Comparison of ENCODE assay signal across 25 cellular contexts in genomic region chr3:194988495-194989165, GRCh38.
DNase-seq lines count a peak whose midpoint lies in the region; ATAC-seq, FAIRE-seq and TF ChIP-seq lines count a peak whose summit lies in the region.
"Had no signal": no experiment of that assay in that cellular context is flagged by ENCODE, and none has a peak within 500 bp of the region (broad histone marks: within the 10 kb centered on the region; RNA-seq: fewer than 3 reads in every experiment).

No MANE protein-coding gene starts in this region.

- H4K20me1 ChIP-seq in PC-3 (ENCODE audit: low read length) (no peaks in the 10 kb centered on the region), endothelial cell of umbilical vein (replicated peaks; ENCODE audit: control insufficient read depth, extremely low read depth, insufficient read depth, low read length) (no peaks in the 10 kb centered on the region)

- H3K4me2 ChIP-seq in PC-3 (ENCODE audit: low read length), result peak overlapping the region; percentile 22
- no peak overlapping the region for H3K4me2 ChIP-seq in endothelial cell of umbilical vein (ENCODE audit: insufficient read depth, low read length)
- H3K4me2 ChIP-seq: SK-N-SH had no signal

- no peaks in the 10 kb centered on the region for H3K79me2 ChIP-seq in PC-3 (ENCODE audit: low read length)
- H3K79me2 ChIP-seq in endothelial cell of umbilical vein (ENCODE audit: control insufficient read depth, insufficient read depth, low read length), result no peaks in the 10 kb centered on the region

- H3K27me3 ChIP-seq in PC-3 (ENCODE audit: low read length) (no peaks in the 10 kb centered on the region), endothelial cell of umbilical vein (ENCODE audit: control insufficient read depth in 2 of 2, insufficient read depth in 2 of 2, low read length in 2 of 2) (no peaks in the 10 kb centered on the region), suprapubic skin (no peaks in the 10 kb centered on the region)

- no peaks in the 10 kb centered on the region for H3K9me2 ChIP-seq in PC-3 (replicated peaks; ENCODE audit: low read length)
- H3K9me2 ChIP-seq: SK-N-SH had no signal

- BruUV-seq in PC-3 (replicated peaks; lab: Mats Ljungman, UMichigan) (no TSS peak), endothelial cell of umbilical vein (replicated peaks; lab: Mats Ljungman, UMichigan) (no TSS peak)

- dilution Hi-C loops in endothelial cell of umbilical vein (cut with MboI; ENCODE audit: extremely low pct_ligation_motif_present, low sequenced_read_pairs), result no loop called here

- DNase-seq in HT-29 (ENCODE audit: low spot score), result peak; percentile 20
- DNase-seq in PC-3, result peak; percentile 93
- DNase-seq in endothelial cell of umbilical vein (ENCODE audit: low read depth, low spot score), result no peak
- peak; percentile 20 to 34 for DNase-seq in suprapubic skin (ENCODE audit: low spot score in 2 of 2)
- DNase-seq in GDM1 (lab: John Stamatoyannopoulos, UW), result no peak
- no peak for DNase-seq in kidney
- no peak for DNase-seq in stimulated activated naive CD8-positive, alpha-beta T cell treated with anti-CD3 and anti-CD28 coated beads, Interleukin-15, Interleukin-2, amounts not matched to agents 100 U/mL and 50 U/mL, for 24 hours
- DNase-seq: CD4-positive, alpha-beta T cell; COR-L47; DMS 273 treated with DMSO at 0.1 percent for 48 hours; DND-41; GOT3; HCEC 1CT; NCI-H1092; NCI-H1436; NCI-H187 treated with DMSO at 0.1 percent for 48 hours; NCI-H2107; NCI-H510A treated with DMSO at 0.1 percent for 48 hours; NCI-H748 treated with DMSO at 0.1 percent for 48 hours; SHP77 treated with DMSO at 0.1 percent for 48 hours; SK-N-SH had no signal

- H3K27ac ChIP-seq in PC-3 (ENCODE audit: low read length) (peak overlapping the region; percentile 84), endothelial cell of umbilical vein (ENCODE audit: insufficient read depth, low read depth, low read length) (no peak overlapping the region), suprapubic skin (no peak overlapping the region), kidney (ENCODE audit: low read depth in 2 of 2, low read length in 2 of 2) (no peak overlapping the region)
- H3K27ac ChIP-seq: RWPE1 had no signal

- TF ChIP-seq CTCF in PC-3 (conservative IDR thresholded peaks at IDR 0.05; ENCODE audit: low read depth, low read length), result peak; percentile 55
- no peak for TF ChIP-seq CTCF in endothelial cell of umbilical vein (IDR thresholded peaks at IDR 0.05; ENCODE audit: extremely low read depth in 1 of 2, insufficient read depth in 1 of 2, low read depth in 1 of 2, low read length in 2 of 2)
- no peak for TF ChIP-seq CTCF in suprapubic skin (IDR thresholded peaks at IDR 0.05)
- TF ChIP-seq CTCF in kidney (IDR thresholded peaks at IDR 0.05; ENCODE audit: borderline replicate concordance, extremely low read depth, insufficient read depth), result no peak

- no peaks in the 10 kb centered on the region for H3F3A ChIP-seq in PC-3 (ENCODE audit: low read length, unreplicated experiment)

- WGBS in suprapubic skin, result 88% methylated on average over 8 of the region's 8 CpGs

- TF ChIP-seq POLR2A in endothelial cell of umbilical vein (IDR thresholded peaks at IDR 0.05; ENCODE audit: low read depth, low read length), result no peak
- no peak for TF ChIP-seq POLR2A in suprapubic skin (IDR thresholded peaks at IDR 0.05)

- peak; percentile 60 for ATAC-seq in PC-3
- no peak for ATAC-seq in stimulated activated naive CD8-positive, alpha-beta T cell treated with anti-CD3 and anti-CD28 coated beads, Interleukin-15, Interleukin-2, amounts not matched to agents 100 U/mL and 50 U/mL, for 24 hours

- FAIRE-seq in endothelial cell of umbilical vein (lab: Jason Lieb, UNC) (peak; percentile 38), kidney (lab: Jason Lieb, UNC) (no peak)
- FAIRE-seq: GM12891, GM18507, GM19239 had no signal

- no peak overlapping the region for H2AFZ ChIP-seq in PC-3 (ENCODE audit: low read length)
- no peak overlapping the region for H2AFZ ChIP-seq in endothelial cell of umbilical vein (ENCODE audit: low read depth, low read length)

- H3K4me1 ChIP-seq in PC-3 (ENCODE audit: insufficient read depth, low read length), result peaks cover 43% of the 10 kb centered on the region
- no peaks in the 10 kb centered on the region for H3K4me1 ChIP-seq in endothelial cell of umbilical vein (ENCODE audit: control insufficient read depth, extremely low read depth, insufficient read depth, low read length)
- H3K4me1 ChIP-seq in suprapubic skin, result peaks cover 24% of the 10 kb centered on the region
- no peaks in the 10 kb centered on the region for H3K4me1 ChIP-seq in kidney (ENCODE audit: control insufficient read depth in 1 of 2, insufficient read depth in 1 of 2, low read depth in 1 of 2, low read length in 2 of 2)

- H3K36me3 ChIP-seq in PC-3 (ENCODE audit: low read depth, low read length) (no peaks in the 10 kb centered on the region), endothelial cell of umbilical vein (ENCODE audit: control insufficient read depth in 2 of 2, extremely low read depth in 1 of 2, insufficient read depth in 2 of 2, low read length in 2 of 2) (no peaks in the 10 kb centered on the region), suprapubic skin (no peaks in the 10 kb centered on the region), kidney (ENCODE audit: control insufficient read depth in 1 of 2, insufficient read depth in 2 of 2, low read length in 2 of 2) (no peaks in the 10 kb centered on the region)

- H3K9ac ChIP-seq in PC-3 (ENCODE audit: low read length) (peak overlapping the region; percentile 28), endothelial cell of umbilical vein (replicated peaks; ENCODE audit: extremely low read depth, insufficient read depth, low read length) (no peak overlapping the region), kidney (ENCODE audit: low read length in 2 of 2) (no peak overlapping the region)
- H3K9ac ChIP-seq: SK-N-SH had no signal

- H3K4me3 ChIP-seq in PC-3 (ENCODE audit: low read length), result no peak overlapping the region
- H3K4me3 ChIP-seq in endothelial cell of umbilical vein (replicated peaks in 1 of 3; ENCODE audit: insufficient read depth in 1 of 3, low read depth in 1 of 3, low read length in 3 of 3), result no peak overlapping the region
- H3K4me3 ChIP-seq in suprapubic skin, result no peak overlapping the region
- H3K4me3 ChIP-seq in kidney (ENCODE audit: low read length in 2 of 2), result no peak overlapping the region

- intact Hi-C loops in PC-3 (cut with micrococcal nuclease), result loop anchor here (1.0 to 5.0 kb wide), 4 partner anchors 116 to 274 kb away; no protein-coding TSS in a partner anchor
- intact Hi-C loops in endothelial cell of umbilical vein (cut with micrococcal nuclease), result loop anchor here (1.0 kb wide), 1 partner anchor 34 kb away; no protein-coding TSS in a partner anchor
- intact Hi-C loops in kidney (cut with DNase I), result no loop called here

- no peaks in the 10 kb centered on the region for H3K9me3 ChIP-seq in PC-3 (ENCODE audit: low read length)
- H3K9me3 ChIP-seq in endothelial cell of umbilical vein (replicated peaks; ENCODE audit: control insufficient read depth, insufficient read depth, low read length), result no peaks in the 10 kb centered on the region
- no peaks in the 10 kb centered on the region for H3K9me3 ChIP-seq in suprapubic skin
- no peaks in the 10 kb centered on the region for H3K9me3 ChIP-seq in kidney (ENCODE audit: control insufficient read depth in 1 of 2, low read length in 2 of 2)
- H3K9me3 ChIP-seq: SK-N-SH had no signal

- CTCF ChIA-PET in PC-3 (lab: Charles Lee), result interaction anchor here (0.7 to 3.5 kb wide), 2 partner anchors 301 to 306 kb away, joined by 4 to 17 read pairs; no protein-coding TSS in a partner anchor
- CTCF ChIA-PET in endothelial cell of umbilical vein (lab: Charles Lee), result interaction anchor here (1.1 kb wide), 1 partner anchor 12 kb away, joined by 3 read pairs; no protein-coding TSS in a partner anchor

- no peaks in the 10 kb centered on the region for H3K9me1 ChIP-seq in endothelial cell of umbilical vein (replicated peaks; ENCODE audit: control insufficient read depth, extremely low read depth, insufficient read depth, low read length)

- POLR2A ChIA-PET in PC-3 (lab: Charles Lee; ENCODE audit: unreplicated experiment) (interaction anchor here (0.6 to 0.7 kb wide), 3 partner anchors 43 to 1456 kb away, joined by 5 read pairs; no protein-coding TSS in a partner anchor), endothelial cell of umbilical vein (lab: Charles Lee) (no interaction called here)

- no peak for TF ChIP-seq EP300 in suprapubic skin (IDR thresholded peaks at IDR 0.05)

TF ChIP-seq in endothelial cell of umbilical vein, 7 proteins besides CTCF, POLR2A, EP300 and RAD21:
- TF ChIP-seq EZH2 (IDR thresholded peaks at IDR 0.05; ENCODE audit: borderline replicate concordance, low read depth, low read length, severe bottlenecking) (no peak), JUN (IDR thresholded peaks at IDR 0.05; ENCODE audit: borderline replicate concordance, insufficient read depth, insufficient read length, low read depth) (no peak), MYC (IDR thresholded peaks at IDR 0.05; ENCODE audit: low read depth, low read length) (no peak)

Comparison
In these comparisons a context has a peak if more than half of its experiments do, and no peak if none do; other contexts are left out.
1. DNase-seq: peak in HT-29 (single experiment), PC-3 (single experiment) and suprapubic skin (2 of 2); none in endothelial cell of umbilical vein (single experiment), GDM1 (single experiment), kidney (single experiment) and stimulated activated naive CD8-positive, alpha-beta T cell treated with anti-CD3 and anti-CD28 coated beads, Interleukin-15, Interleukin-2, amounts not matched to agents 100 U/mL and 50 U/mL, for 24 hours (single experiment).